ENCODE assay signal across 2 cellular contexts in the genomic region with DNA sequence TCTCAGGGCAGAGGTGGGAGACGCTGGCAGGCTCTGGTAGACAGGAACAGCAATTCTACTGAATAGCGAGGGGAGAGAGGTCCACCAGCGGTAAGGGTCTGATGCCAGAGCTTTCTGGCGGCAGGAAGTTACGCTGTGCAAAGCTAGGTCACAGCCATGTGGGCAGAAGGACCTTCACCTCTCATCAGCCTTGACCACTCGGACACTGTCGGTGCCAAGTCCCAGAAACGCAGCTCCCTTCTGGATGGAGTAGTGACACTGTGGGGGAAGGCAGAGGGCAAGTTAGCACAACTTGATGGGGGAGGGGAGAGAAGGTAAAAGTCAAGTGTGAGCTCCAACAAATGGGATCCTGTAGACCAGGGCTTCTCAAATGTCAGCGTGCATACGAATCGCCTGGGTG.
TF ChIP-seq lines count a peak whose summit lies in the region.

No MANE protein-coding gene starts in this region.

TF ChIP-seq in A549, 52 proteins besides CTCF, POLR2A, EP300 and RAD21 (continued from another document):
- TF ChIP-seq HEYL (CRISPR knock-in tag; IDR thresholded peaks at IDR 0.05) = no peak

TF ChIP-seq in HEK293, 187 proteins besides CTCF, POLR2A, EP300 and RAD21:
- TF ChIP-seq, protein P1, sequence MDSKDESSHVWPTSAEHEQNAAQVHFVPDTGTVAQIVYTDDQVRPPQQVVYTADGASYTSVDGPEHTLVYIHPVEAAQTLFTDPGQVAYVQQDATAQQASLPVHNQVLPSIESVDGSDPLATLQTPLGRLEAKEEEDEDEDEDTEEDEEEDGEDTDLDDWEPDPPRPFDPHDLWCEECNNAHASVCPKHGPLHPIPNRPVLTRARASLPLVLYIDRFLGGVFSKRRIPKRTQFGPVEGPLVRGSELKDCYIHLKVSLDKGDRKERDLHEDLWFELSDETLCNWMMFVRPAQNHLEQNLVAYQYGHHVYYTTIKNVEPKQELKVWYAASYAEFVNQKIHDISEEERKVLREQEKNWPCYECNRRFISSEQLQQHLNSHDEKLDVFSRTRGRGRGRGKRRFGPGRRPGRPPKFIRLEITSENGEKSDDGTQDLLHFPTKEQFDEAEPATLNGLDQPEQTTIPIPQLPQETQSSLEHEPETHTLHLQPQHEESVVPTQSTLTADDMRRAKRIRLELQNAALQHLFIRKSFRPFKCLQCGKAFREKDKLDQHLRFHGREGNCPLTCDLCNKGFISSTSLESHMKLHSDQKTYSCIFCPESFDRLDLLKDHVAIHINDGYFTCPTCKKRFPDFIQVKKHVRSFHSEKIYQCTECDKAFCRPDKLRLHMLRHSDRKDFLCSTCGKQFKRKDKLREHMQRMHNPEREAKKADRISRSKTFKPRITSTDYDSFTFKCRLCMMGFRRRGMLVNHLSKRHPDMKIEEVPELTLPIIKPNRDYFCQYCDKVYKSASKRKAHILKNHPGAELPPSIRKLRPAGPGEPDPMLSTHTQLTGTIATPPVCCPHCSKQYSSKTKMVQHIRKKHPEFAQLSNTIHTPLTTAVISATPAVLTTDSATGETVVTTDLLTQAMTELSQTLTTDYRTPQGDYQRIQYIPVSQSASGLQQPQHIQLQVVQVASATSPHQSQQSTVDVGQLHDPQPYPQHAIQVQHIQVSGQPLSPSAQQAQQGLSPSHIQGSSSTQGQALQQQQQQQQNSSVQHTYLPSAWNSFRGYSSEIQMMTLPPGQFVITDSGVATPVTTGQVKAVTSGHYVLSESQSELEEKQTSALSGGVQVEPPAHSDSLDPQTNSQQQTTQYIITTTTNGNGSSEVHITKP (tag by site-specific recombination; IDR thresholded peaks at IDR 0.05) = peak; percentile 59; the same call in 1 of the 2 replicates
- no peak for TF ChIP-seq ZNF37A (tag by site-specific recombination; IDR thresholded peaks at IDR 0.05)
